In the genomic region with DNA sequence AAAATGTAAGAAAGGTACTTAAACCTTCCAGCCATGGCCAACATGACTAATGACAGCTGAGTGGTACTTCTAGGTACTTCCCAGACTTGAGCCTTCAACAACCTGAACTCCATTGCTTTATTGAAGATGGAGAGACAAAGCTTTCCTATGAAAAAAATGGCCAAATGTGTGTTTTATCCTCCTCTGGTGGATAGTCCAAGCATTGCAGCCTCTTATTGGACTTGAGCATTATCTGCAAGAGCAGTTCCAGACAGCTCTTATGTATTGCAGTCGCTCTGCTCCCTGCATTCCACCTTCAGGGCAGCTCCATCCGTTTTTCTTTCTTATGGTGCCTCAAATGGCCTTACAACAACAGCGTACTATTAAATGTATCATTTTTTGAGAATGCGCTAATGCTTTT, we compare ENCODE assay signal across 8 cellular contexts.
DNase-seq lines count a peak whose midpoint lies in the region; ATAC-seq and TF ChIP-seq lines count a peak whose summit lies in the region.

No MANE protein-coding gene starts in this region.

- H3K27me3 ChIP-seq in suprapubic skin, result no peaks in the 10 kb centered on the region
- no peaks in the 10 kb centered on the region for H3K27me3 ChIP-seq in CD8-positive, alpha-beta memory T cell (ENCODE audit: insufficient read depth, low read length, poor library complexity, severe bottlenecking)

- 51% methylated on average over 4 of the region's 4 CpGs for WGBS in suprapubic skin

- no peaks in the 10 kb centered on the region for H3K36me3 Mint-ChIP-seq in neural crest cell (ENCODE audit: low read depth)
- no peaks in the 10 kb centered on the region for H3K36me3 Mint-ChIP-seq in CD8-positive, alpha-beta memory T cell

- CTCF ChIA-PET in CD8-positive, alpha-beta memory T cell (lab: Charles Lee), result no interaction called here

- TF ChIP-seq EP300 in suprapubic skin (IDR thresholded peaks at IDR 0.05), result no peak

- no peaks in the 10 kb centered on the region for H3K27me3 Mint-ChIP-seq in neural crest cell (ENCODE audit: low read depth)
- no peaks in the 10 kb centered on the region for H3K27me3 Mint-ChIP-seq in CD8-positive, alpha-beta memory T cell

- no peak for TF ChIP-seq POLR2A in suprapubic skin (IDR thresholded peaks at IDR 0.05)

- no peaks in the 10 kb centered on the region for H3K4me1 ChIP-seq in suprapubic skin
- H3K4me1 ChIP-seq in CD8-positive, alpha-beta memory T cell (ENCODE audit: insufficient read depth, low read length), result no peaks in the 10 kb centered on the region

- peak; percentile 72 for ATAC-seq in GM18498 (IDR thresholded peaks at IDR 0.05; ENCODE audit: unreplicated experiment)
- peak; percentile 65 for ATAC-seq in HG02852 (IDR thresholded peaks at IDR 0.05; ENCODE audit: unreplicated experiment)

- POLR2A ChIA-PET in CD8-positive, alpha-beta memory T cell (lab: Charles Lee), result no interaction called here

- H3K27ac Mint-ChIP-seq in neural crest cell (ENCODE audit: unreplicated experiment), result no peak overlapping the region
- no peak overlapping the region for H3K27ac Mint-ChIP-seq in CD8-positive, alpha-beta memory T cell

- TF ChIP-seq CTCF in cardiac fibroblast (IDR thresholded peaks at IDR 0.05; ENCODE audit: low read depth, low read length), result peak; percentile 50
- TF ChIP-seq CTCF in neural crest cell (conservative IDR thresholded peaks at IDR 0.05), result peak; percentile 73
- no peak for TF ChIP-seq CTCF in suprapubic skin (IDR thresholded peaks at IDR 0.05)

- no peaks in the 10 kb centered on the region for H3K9me3 Mint-ChIP-seq in neural crest cell
- peaks cover 0 to 3% (median 2%) of the 10 kb centered on the region in 5 donors for H3K9me3 Mint-ChIP-seq in CD8-positive, alpha-beta memory T cell

- H3K9me3 ChIP-seq in suprapubic skin, result no peaks in the 10 kb centered on the region
- H3K9me3 ChIP-seq in CD8-positive, alpha-beta memory T cell (ENCODE audit: low read length), result no peaks in the 10 kb centered on the region

- no peak overlapping the region for H3K4me3 Mint-ChIP-seq in neural crest cell
- H3K4me3 Mint-ChIP-seq in CD8-positive, alpha-beta memory T cell, result no peak overlapping the region

- peaks cover 22% of the 10 kb centered on the region for H3K4me1 Mint-ChIP-seq in neural crest cell
- H3K4me1 Mint-ChIP-seq in CD8-positive, alpha-beta memory T cell, result no peaks in the 10 kb centered on the region

- no peak overlapping the region for H3K27ac ChIP-seq in suprapubic skin
- no peak overlapping the region for H3K27ac ChIP-seq in CD8-positive, alpha-beta memory T cell (ENCODE audit: low read depth, low read length)

- DNase-seq in NCI-H2171 treated with DMSO at 0.1 percent for 48 hours (lab: John Stamatoyannopoulos, UW) (peak; percentile 71), cardiac fibroblast (ENCODE audit: low read depth in 2 of 2) (peak; percentile 18 to 37), neural crest cell (ENCODE audit: low read depth, low spot score) (peak; percentile 40), suprapubic skin (ENCODE audit: low spot score in 2 of 2) (no peak), activated T-cell treated with anti-CD3 and anti-CD28 coated beads for 4 hours (no peak)
- DNase-seq in CD8-positive, alpha-beta memory T cell, result no peak

- no peaks in the 10 kb centered on the region for H3K36me3 ChIP-seq in suprapubic skin
- H3K36me3 ChIP-seq in CD8-positive, alpha-beta memory T cell (ENCODE audit: insufficient read depth, low read length), result no peaks in the 10 kb centered on the region

- H3K4me3 ChIP-seq in cardiac fibroblast (replicated peaks in 1 of 2; ENCODE audit: low read depth in 2 of 2, low read length in 2 of 2), result no peak overlapping the region
- no peak overlapping the region for H3K4me3 ChIP-seq in suprapubic skin
- H3K4me3 ChIP-seq in CD8-positive, alpha-beta memory T cell (ENCODE audit: low read length), result no peak overlapping the region

Comparison
In these comparisons a context has a peak if more than half of its experiments do, and no peak if none do; other contexts are left out.
1. DNase-seq: peak in NCI-H2171 treated with DMSO at 0.1 percent for 48 hours (single experiment), cardiac fibroblast (2 of 2) and neural crest cell (single experiment); none in suprapubic skin (0 of 2), CD8-positive, alpha-beta memory T cell (0 of 5) and activated T-cell treated with anti-CD3 and anti-CD28 coated beads for 4 hours (single experiment).
2. CTCF ChIP-seq: peak in cardiac fibroblast (single experiment) and neural crest cell (single experiment); none in suprapubic skin (0 of 2).